ENCODE assay signal across 15 cellular contexts in the genomic region with DNA sequence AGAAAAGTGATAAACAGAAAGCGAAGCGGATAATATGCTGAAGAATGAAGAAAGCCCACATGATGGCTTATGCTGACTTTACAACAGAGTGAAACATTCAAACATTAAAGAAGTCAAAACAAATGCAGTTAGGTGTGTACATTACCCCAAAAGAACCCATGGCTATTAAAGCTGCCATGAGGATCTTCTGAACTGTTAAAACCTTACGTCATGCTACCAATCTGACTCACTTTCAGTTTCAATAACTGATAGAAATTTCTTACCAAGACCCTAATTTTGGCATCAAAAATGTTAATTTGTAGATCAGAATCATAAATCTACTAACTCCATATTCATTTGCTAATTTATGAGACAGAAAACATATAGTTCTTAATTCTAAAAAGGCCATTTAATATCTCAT. TPM values are rescaled to one million over a fixed set of nuclear protein-coding genes. Genes with fewer than 3 reads are reported as not detected.
A peak's percentile ranks its signal among the peaks of the same experiment; 100 is the strongest.
DNase-seq lines count a peak whose midpoint lies in the region; ATAC-seq and FAIRE-seq lines count a peak whose summit lies in the region.
"Had no signal": no experiment of that assay in that cellular context is flagged by ENCODE, and none has a peak within 500 bp of the region (broad histone marks: within the 10 kb centered on the region; RNA-seq: fewer than 3 reads in every experiment).

No MANE protein-coding gene starts in this region.

- ATAC-seq in GM19397 (IDR thresholded peaks at IDR 0.05; ENCODE audit: unreplicated experiment) (peak; percentile 83), HG02840 (IDR thresholded peaks at IDR 0.05; ENCODE audit: low FRiP score, unreplicated experiment) (peak; percentile 95), HG03521 (IDR thresholded peaks at IDR 0.05; ENCODE audit: unreplicated experiment) (peak; percentile 91), left colon (no peak)
- ATAC-seq: HepG2, WTC11 had no signal

- FAIRE-seq in GM18507 (lab: Jason Lieb, UNC): peak; percentile 63
- FAIRE-seq: colon, frontal cortex, HepG2 had no signal

- intact Hi-C loops in left colon (cut with DNase I, micrococcal nuclease): no loop called here

- DNase-seq in GM18507 (ENCODE audit: extremely low spot score, insufficient read length, low read depth) (peak; percentile 15), left colon (no peak), DMS 273 treated with DMSO at 0.1 percent for 48 hours (lab: John Stamatoyannopoulos, UW) (no peak), KG1 (lab: John Stamatoyannopoulos, UW) (no peak), NCI-H2196 (lab: John Stamatoyannopoulos, UW; ENCODE audit: unreplicated experiment) (no peak)
- DNase-seq: CD8-positive, alpha-beta memory T cell; NCI-H2171; SHP77 had no signal

RNA-seq across cellular contexts. Expression of gene KICS2, which starts 29.1 kb away (rescaled TPM):
- total RNA-seq in left colon: 1 to 10 TPM; 5.2 to 5.7 TPM
